In the genomic region with DNA sequence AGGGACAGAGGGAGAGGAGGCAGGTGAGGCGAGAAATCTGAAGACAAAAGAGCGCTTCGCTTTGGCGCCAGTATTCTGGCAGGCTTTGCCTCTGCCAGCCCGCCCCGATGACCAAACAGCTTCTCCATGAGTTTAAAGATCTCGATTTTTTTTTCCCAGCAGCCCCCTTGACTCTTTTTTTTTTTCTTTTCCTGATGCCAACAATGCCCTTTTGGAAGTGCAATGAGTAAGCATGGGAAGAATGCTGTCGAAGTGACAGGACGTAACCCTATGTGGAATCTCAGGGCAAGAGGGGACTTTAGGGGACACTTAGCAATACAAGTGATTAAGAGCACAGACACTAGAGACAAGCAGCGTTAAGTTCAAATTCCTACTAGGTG, we compare ENCODE assay signal across 12 cellular contexts.
A peak's percentile ranks its signal among the peaks of the same experiment; 100 is the strongest.
DNase-seq lines count a peak whose midpoint lies in the region; ATAC-seq and TF ChIP-seq lines count a peak whose summit lies in the region.
"Had no signal": no experiment of that assay in that cellular context is flagged by ENCODE, and none has a peak within 500 bp of the region (broad histone marks: within the 10 kb centered on the region; RNA-seq: fewer than 3 reads in every experiment).

No MANE protein-coding gene starts in this region.

- ATAC-seq in effector memory CD8-positive, alpha-beta T cell (replicated peaks) = no peak
- ATAC-seq: activated naive CD8-positive, alpha-beta T cell treated with anti-CD3 and anti-CD28 coated beads, Interleukin-2, amount 50 U/mL, for 24 hours; HepG2; naive thymus-derived CD8-positive, alpha-beta T cell had no signal

- H3K27me3 Mint-ChIP-seq in glutamatergic neuron (ENCODE audit: unreplicated experiment) = peaks cover 2% of the 10 kb centered on the region
- peaks cover 89% of the 10 kb centered on the region for H3K27me3 Mint-ChIP-seq in neural crest cell (ENCODE audit: low read depth)
- peaks cover 6 to 7% (median 6%) of the 10 kb centered on the region in 3 donors for H3K27me3 Mint-ChIP-seq in immature natural killer cell (ENCODE audit: low read depth in 3 of 3)
- peaks cover 0 to 33% of the 10 kb centered on the region in 2 donors for H3K27me3 Mint-ChIP-seq in effector memory CD8-positive, alpha-beta T cell

- H3K9me3 Mint-ChIP-seq in glutamatergic neuron (ENCODE audit: unreplicated experiment) (peaks cover 5% of the 10 kb centered on the region), neural crest cell (no peaks in the 10 kb centered on the region), immature natural killer cell (peaks cover 2 to 33% (median 8%) of the 10 kb centered on the region in 6 donors)
- peaks cover 0 to 3% of the 10 kb centered on the region in 2 donors for H3K9me3 Mint-ChIP-seq in effector memory CD8-positive, alpha-beta T cell

- H3K4me3 Mint-ChIP-seq in glutamatergic neuron (ENCODE audit: unreplicated experiment) = peak overlapping the region; percentile 88
- H3K4me3 Mint-ChIP-seq in neural crest cell = peak overlapping the region; percentile 87
- H3K4me3 Mint-ChIP-seq in immature natural killer cell = no peak overlapping the region
- H3K4me3 Mint-ChIP-seq in effector memory CD8-positive, alpha-beta T cell = no peak overlapping the region
- H3K4me3 Mint-ChIP-seq: activated naive CD8-positive, alpha-beta T cell treated with anti-CD3 and anti-CD28 coated beads, Interleukin-2, amount 50 U/mL, for 24 hours had no signal

- in situ Hi-C loops in G401 (cut with HindIII; ENCODE audit: low sequenced_read_pairs) = no loop called here

- H3K27ac Mint-ChIP-seq in glutamatergic neuron (ENCODE audit: unreplicated experiment) (no peak overlapping the region), neural crest cell (ENCODE audit: unreplicated experiment) (no peak overlapping the region), immature natural killer cell (no peak overlapping the region)
- no peak overlapping the region for H3K27ac Mint-ChIP-seq in effector memory CD8-positive, alpha-beta T cell
- H3K27ac Mint-ChIP-seq: activated naive CD8-positive, alpha-beta T cell treated with anti-CD3 and anti-CD28 coated beads, Interleukin-2, amount 50 U/mL, for 24 hours; naive thymus-derived CD8-positive, alpha-beta T cell had no signal

- H3K4me1 Mint-ChIP-seq in glutamatergic neuron (ENCODE audit: low read depth, unreplicated experiment) (peaks cover 7% of the 10 kb centered on the region), neural crest cell (peaks cover 15% of the 10 kb centered on the region), immature natural killer cell (peaks cover 0 to 2% of the 10 kb centered on the region in 2 donors)
- H3K4me1 Mint-ChIP-seq in effector memory CD8-positive, alpha-beta T cell (ENCODE audit: low read depth in 2 of 2) = no peaks in the 10 kb centered on the region

- H3K36me3 Mint-ChIP-seq in glutamatergic neuron (ENCODE audit: unreplicated experiment) (no peaks in the 10 kb centered on the region), neural crest cell (ENCODE audit: low read depth) (no peaks in the 10 kb centered on the region), immature natural killer cell (peaks cover 0 to 4% (median 0%) of the 10 kb centered on the region in 3 donors)
- no peaks in the 10 kb centered on the region for H3K36me3 Mint-ChIP-seq in effector memory CD8-positive, alpha-beta T cell (ENCODE audit: insufficient read depth)
- H3K36me3 Mint-ChIP-seq: naive thymus-derived CD8-positive, alpha-beta T cell had no signal

- TF ChIP-seq CTCF in glutamatergic neuron (IDR thresholded peaks at IDR 0.05; ENCODE audit: partially characterized antibody, unreplicated experiment) (no peak), neural crest cell (conservative IDR thresholded peaks at IDR 0.05) (no peak)

- DNase-seq in G401 (ENCODE audit: low spot score) (peak; percentile 21), NCI-H2196 treated with DMSO at 0.1 percent for 48 hours (lab: John Stamatoyannopoulos, UW; ENCODE audit: unreplicated experiment) (peak; percentile 68), glutamatergic neuron (no peak), neural crest cell (ENCODE audit: low read depth, low spot score) (no peak), immature natural killer cell (no peak), COLO668 (lab: John Stamatoyannopoulos, UW; ENCODE audit: unreplicated experiment) (no peak), DMS79 (lab: John Stamatoyannopoulos, UW) (no peak)
- no peak for DNase-seq in effector memory CD8-positive, alpha-beta T cell
- DNase-seq: activated naive CD8-positive, alpha-beta T cell treated with anti-CD3 and anti-CD28 coated beads, Interleukin-2, amount 50 U/mL, for 24 hours; NCI-H1694 treated with DMSO at 0.1 percent for 48 hours had no signal

Comparison
In these comparisons a context has a peak if more than half of its experiments do, and no peak if none do; other contexts are left out.
1. DNase-seq: peak in G401 (single experiment) and NCI-H2196 treated with DMSO at 0.1 percent for 48 hours (single experiment); none in glutamatergic neuron (single experiment), neural crest cell (single experiment), immature natural killer cell (0 of 3), COLO668 (single experiment), effector memory CD8-positive, alpha-beta T cell (0 of 3) and DMS79 (single experiment).
2. H3K4me3 Mint-ChIP-seq: peak in glutamatergic neuron (single experiment) and neural crest cell (single experiment); none in immature natural killer cell (0 of 5) and effector memory CD8-positive, alpha-beta T cell (0 of 2).